ENCODE assay signal across 8 cellular contexts in the genomic region with DNA sequence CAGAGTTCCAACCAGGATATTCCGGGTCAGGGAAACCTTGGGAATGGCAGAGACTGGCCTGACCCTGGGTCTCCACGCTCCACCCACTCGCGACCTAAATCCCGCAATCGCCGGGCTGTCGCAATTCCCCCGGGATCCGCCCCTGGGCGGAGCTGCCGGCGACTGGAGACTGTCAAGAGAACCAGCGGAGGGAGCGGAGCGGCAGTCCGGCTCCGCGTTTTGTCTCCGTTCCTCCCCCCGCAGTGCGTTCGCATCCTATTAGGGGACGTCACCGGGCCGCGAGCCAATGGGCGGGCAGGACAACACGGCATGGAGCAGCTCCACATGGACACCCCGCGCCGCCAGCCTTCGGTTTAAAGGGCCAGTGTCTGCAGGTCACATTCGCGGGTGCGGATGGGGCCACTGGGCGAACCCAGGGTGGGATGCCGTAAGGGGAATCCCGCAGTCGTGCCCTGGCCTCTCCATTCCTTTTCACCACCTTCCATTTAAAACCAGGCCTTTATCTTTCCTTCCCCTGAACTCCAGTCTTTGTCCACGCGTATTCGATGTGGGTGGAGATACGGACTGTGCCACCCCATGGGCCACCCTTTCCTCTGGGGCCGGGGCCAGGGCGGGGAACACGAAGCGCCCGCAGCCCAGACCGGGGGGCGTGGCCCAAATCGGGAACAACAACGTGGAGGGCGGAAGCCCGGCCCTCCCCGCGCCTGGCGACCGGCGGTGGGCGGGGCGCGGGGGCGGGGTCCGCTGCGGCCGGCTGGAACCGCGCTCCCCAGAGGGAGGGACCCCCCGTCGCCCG. TPM values are rescaled to one million over a fixed set of nuclear protein-coding genes. Genes with fewer than 3 reads are reported as not detected.
DNase-seq lines count a peak whose midpoint lies in the region; ATAC-seq, FAIRE-seq and TF ChIP-seq lines count a peak whose summit lies in the region.

No MANE protein-coding gene starts in this region.

- H3K9me3 Mint-ChIP-seq in progenitor cell of endocrine pancreas (ENCODE audit: low read depth): no peaks in the 10 kb centered on the region

- 0 out of 2 replicates have a peak, but pooled peaks have one; percentile 19 for TF ChIP-seq POLR2A in GM12892 (IDR thresholded peaks at IDR 0.05; ENCODE audit: low read depth, low read length)

- peaks cover 34% of the 10 kb centered on the region for H3K4me1 Mint-ChIP-seq in progenitor cell of endocrine pancreas (ENCODE audit: low read depth)

- H3K27ac Mint-ChIP-seq in progenitor cell of endocrine pancreas: peak overlapping the region; percentile 99

- H3K36me3 Mint-ChIP-seq in progenitor cell of endocrine pancreas (ENCODE audit: insufficient read depth): peaks cover 1% of the 10 kb centered on the region

- DNase-seq in GM12892 (ENCODE audit: insufficient read length): peak; percentile 92
- DNase-seq in NCI-H1694 treated with DMSO at 0.1 percent for 48 hours (lab: John Stamatoyannopoulos, UW): peak; percentile 98
- peak; percentile 98 to 100 (median 100) for DNase-seq in T-helper 2 cell
- DNase-seq in anterior cingulate cortex (lab: John Stamatoyannopoulos, UW): peak; percentile 92 to 100 (median 99)
- DNase-seq in left ventricle myocardium superior: peak; percentile 100
- peak; percentile 99 for DNase-seq in progenitor cell of endocrine pancreas (ENCODE audit: low spot score, unreplicated experiment)
- peak; percentile 100 for DNase-seq in ureter (ENCODE audit: low spot score)

- no peak for TF ChIP-seq CTCF in progenitor cell of endocrine pancreas (IDR thresholded peaks at IDR 0.05; ENCODE audit: unreplicated experiment)

- H3K4me3 Mint-ChIP-seq in progenitor cell of endocrine pancreas (ENCODE audit: low read depth): peak overlapping the region; percentile 93

- FAIRE-seq in GM12892 (lab: Jason Lieb, UNC): peak; percentile 100

- intact Hi-C loops in left ventricle myocardium superior (cut with micrococcal nuclease): no loop called here

- ATAC-seq in HG02884 (IDR thresholded peaks at IDR 0.05; ENCODE audit: unreplicated experiment) (peak; percentile 43), left ventricle myocardium superior (peak; percentile 61)

- H3K27me3 Mint-ChIP-seq in progenitor cell of endocrine pancreas: no peaks in the 10 kb centered on the region

RNA-seq across cellular contexts. Expression of a gene that starts 0.8 kb away (rescaled TPM):
- polyA plus RNA-seq in GM12892 (2012; ENCODE audit: missing spikeins): 4.7 TPM
- total RNA-seq in left ventricle myocardium superior (10.4 TPM), progenitor cell of endocrine pancreas (32.1 and 35.5 TPM in 2 replicates), ureter (47.4 TPM)

Comparison
In these comparisons a context has a peak if more than half of its experiments do, and no peak if none do; other contexts are left out.
1. Peak in every context shown above with its lines: DNase-seq and ATAC-seq.